Comparison of ENCODE assay signal across 1 cellular context in genomic region chrX:72316408-72317079, GRCh38.
TF ChIP-seq lines count a peak whose summit lies in the region.

No MANE protein-coding gene starts in this region.

TF ChIP-seq in H1, 55 proteins besides CTCF, POLR2A, EP300 and RAD21:
- TF ChIP-seq CHD1 (IDR thresholded peaks at IDR 0.05; ENCODE audit: low read depth, low read length) (no peak), TCF12 (IDR thresholded peaks at IDR 0.05; ENCODE audit: low read depth, low read length) (peak; percentile 19; the same call in 1 of the 2 replicates)
